ENCODE assay signal across 1 cellular context in genomic region chr6:44237813-44238433, GRCh38.
TF ChIP-seq lines count a peak whose summit lies in the region.

No MANE protein-coding gene starts in this region.

TF ChIP-seq in HepG2, 621 proteins besides CTCF, POLR2A, EP300 and RAD21 (continues in another document):
- TF ChIP-seq PTBP1 (IDR thresholded peaks at IDR 0.05; ENCODE audit: low read depth, low read length, poor library complexity, severe bottlenecking) (peak; percentile 99), ZNF766 (CRISPR knock-in tag; IDR thresholded peaks at IDR 0.05; ENCODE audit: borderline replicate concordance) (peak; percentile 85; the same call in 1 of the 2 replicates), ZNF256 (CRISPR knock-in tag; conservative IDR thresholded peaks at IDR 0.05) (0 out of 2 replicates have a peak, but pooled peaks have one; percentile 43), FOXO4 (CRISPR knock-in tag; conservative IDR thresholded peaks at IDR 0.05) (no peak), ZNF33B (CRISPR knock-in tag; IDR thresholded peaks at IDR 0.05) (peak; percentile 81; the same call in 1 of the 2 replicates), MTERF4 (CRISPR knock-in tag; IDR thresholded peaks at IDR 0.05) (0 out of 2 replicates have a peak, but pooled peaks have one; percentile 43), PATZ1 (CRISPR knock-in tag; IDR thresholded peaks at IDR 0.05) (peak; percentile 87), ZNF501 (CRISPR knock-in tag; IDR thresholded peaks at IDR 0.05) (peak; percentile 82), PAWR (CRISPR knock-in tag; IDR thresholded peaks at IDR 0.05; ENCODE audit: borderline replicate concordance) (peak; percentile 24; the same call in 1 of the 2 replicates), PHF20 (CRISPR knock-in tag; IDR thresholded peaks at IDR 0.05) (peak; percentile 37; the same call in 1 of the 2 replicates), KDM1A (CRISPR knock-in tag; IDR thresholded peaks at IDR 0.05) (peak; percentile 51; the same call in 1 of the 2 replicates), TAF1 (CRISPR knock-in tag; IDR thresholded peaks at IDR 0.05) (peak; percentile 39; the same call in 1 of the 2 replicates), TFDP2 (CRISPR knock-in tag; IDR thresholded peaks at IDR 0.05) (peak; percentile 58; the same call in 1 of the 2 replicates), HNF1A (IDR thresholded peaks at IDR 0.05; ENCODE audit: low read depth) (no peak), HNF1A (CRISPR knock-in tag; IDR thresholded peaks at IDR 0.05; ENCODE audit: borderline replicate concordance) (0 out of 2 replicates have a peak, but pooled peaks have one; percentile 6), ZBTB7A (CRISPR knock-in tag; IDR thresholded peaks at IDR 0.05) (peak; percentile 98), ZNF513 (CRISPR knock-in tag; conservative IDR thresholded peaks at IDR 0.05) (peak; percentile 94; the same call in 1 of the 2 replicates), ARID2 (CRISPR knock-in tag; IDR thresholded peaks at IDR 0.05; ENCODE audit: borderline replicate concordance) (0 out of 2 replicates have a peak, but pooled peaks have one; percentile 66), CREB1 (IDR thresholded peaks at IDR 0.05) (peak; percentile 75), CREB1 (CRISPR knock-in tag; IDR thresholded peaks at IDR 0.05) (no peak; the same call in 1 of the 2 replicates), ZBTB40 (IDR thresholded peaks at IDR 0.05) (no peak), ZBTB40 (CRISPR knock-in tag; IDR thresholded peaks at IDR 0.05) (peak; percentile 53; the same call in 1 of the 2 replicates), ZNF687 (CRISPR knock-in tag; IDR thresholded peaks at IDR 0.05) (peak; percentile 95), ZNF225 (CRISPR knock-in tag; IDR thresholded peaks at IDR 0.05) (peak; percentile 95; the same call in 1 of the 2 replicates), MIXL1 (CRISPR knock-in tag; IDR thresholded peaks at IDR 0.05) (no peak)
